17 cellular contexts compared by ENCODE assay signal in genomic region chr1:10701145-10701544, GRCh38.
A peak's percentile ranks its signal among the peaks of the same experiment; 100 is the strongest.
DNase-seq lines count a peak whose midpoint lies in the region; ATAC-seq and TF ChIP-seq lines count a peak whose summit lies in the region.
"Had no signal": no experiment of that assay in that cellular context is flagged by ENCODE, and none has a peak within 500 bp of the region (broad histone marks: within the 10 kb centered on the region; RNA-seq: fewer than 3 reads in every experiment).

No MANE protein-coding gene starts in this region.

- in situ Hi-C loops in G401 (cut with HindIII; ENCODE audit: low sequenced_read_pairs): no loop called here

- H3K9me3 ChIP-seq in effector memory CD4-positive, alpha-beta T cell (ENCODE audit: control insufficient read depth, low read length): no peaks in the 10 kb centered on the region
- H3K9me3 ChIP-seq: SK-N-SH had no signal

- peak; percentile 79 for DNase-seq in DMS79 treated with DMSO at 0.1 percent for 48 hours (lab: John Stamatoyannopoulos, UW)
- peak; percentile 60 for DNase-seq in NCI-H2107 treated with DMSO at 0.1 percent for 48 hours (lab: John Stamatoyannopoulos, UW; ENCODE audit: unreplicated experiment)
- peak; percentile 62 for DNase-seq in NCI-H69 (lab: John Stamatoyannopoulos, UW)
- no peak for DNase-seq in sciatic nerve (ENCODE audit: low spot score)
- no peak for DNase-seq in G401 (ENCODE audit: low spot score)
- no peak for DNase-seq in effector memory CD4-positive, alpha-beta T cell
- DNase-seq: COR-L47, GM23248, HCEC 1CT, NCI-H1930, NCI-H446, Right ventricle myocardium superior, SK-N-SH, T-cell, T-helper 9 cell had no signal

- intact Hi-C loops in sciatic nerve (cut with DNase I): no loop called here

- ATAC-seq in sciatic nerve: no peak
- no peak for ATAC-seq in GM21619 (IDR thresholded peaks at IDR 0.05; ENCODE audit: unreplicated experiment)
- ATAC-seq: T-cell had no signal

- H3K36me3 ChIP-seq in effector memory CD4-positive, alpha-beta T cell (ENCODE audit: control insufficient read depth, insufficient read depth, low read length): no peaks in the 10 kb centered on the region

- H3K4me1 ChIP-seq in effector memory CD4-positive, alpha-beta T cell (ENCODE audit: control insufficient read depth, insufficient read depth, low read length, poor library complexity, severe bottlenecking): no peaks in the 10 kb centered on the region

- H3K4me3 ChIP-seq in effector memory CD4-positive, alpha-beta T cell (ENCODE audit: insufficient read depth, low read depth, low read length, poor library complexity, severe bottlenecking): no peak overlapping the region
- H3K4me3 ChIP-seq: GM23248 had no signal

- no peak for TF ChIP-seq CTCF in 22Rv1 (IDR thresholded peaks at IDR 0.05)

- no peaks in the 10 kb centered on the region for H3K27me3 ChIP-seq in effector memory CD4-positive, alpha-beta T cell (replicated peaks; ENCODE audit: control insufficient read depth, insufficient read depth, low read length, poor library complexity, severe bottlenecking)

- peak overlapping the region; percentile 25; the same call in 1 of the 2 replicates for H3K27ac ChIP-seq in 22Rv1
- no peak overlapping the region for H3K27ac ChIP-seq in effector memory CD4-positive, alpha-beta T cell (ENCODE audit: insufficient read depth, low read length, poor library complexity, severe bottlenecking)
- H3K27ac ChIP-seq: GM23248 had no signal

Comparison
In these comparisons a context has a peak if more than half of its experiments do, and no peak if none do; other contexts are left out.
1. DNase-seq: peak in DMS79 treated with DMSO at 0.1 percent for 48 hours (single experiment), NCI-H2107 treated with DMSO at 0.1 percent for 48 hours (single experiment) and NCI-H69 (single experiment); none in sciatic nerve (single experiment), G401 (single experiment) and effector memory CD4-positive, alpha-beta T cell (0 of 3).